1 cellular context compared by ENCODE assay signal in the genomic region with DNA sequence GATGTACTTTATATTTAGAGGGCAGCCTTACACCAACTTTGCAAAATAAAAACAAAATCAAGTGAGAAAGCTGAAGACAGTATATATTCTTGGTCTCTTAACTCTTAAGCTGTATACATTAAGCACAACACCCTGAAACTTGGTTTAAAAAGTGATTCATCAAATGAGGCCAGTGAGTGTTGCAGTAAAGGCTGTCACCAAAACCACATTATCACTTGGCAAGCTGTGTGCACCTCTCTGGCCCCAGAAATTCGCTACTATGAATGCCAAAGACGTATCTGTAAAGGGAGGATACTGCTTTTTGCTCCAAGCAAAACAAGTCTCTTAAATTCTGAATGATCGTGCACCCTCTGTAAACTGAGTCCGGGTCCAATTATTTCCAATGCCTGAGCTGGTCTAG.
TF ChIP-seq lines count a peak whose summit lies in the region.

No MANE protein-coding gene starts in this region.

TF ChIP-seq in HepG2, 621 proteins besides CTCF, POLR2A, EP300 and RAD21 (continued from another document):
- TF ChIP-seq SRSF1 (optimal IDR thresholded peaks at IDR 0.05; ENCODE audit: low read depth, low read length): no peak
TF ChIP-seq in HepG2: peak in this region for 0.
